In the genomic region with DNA sequence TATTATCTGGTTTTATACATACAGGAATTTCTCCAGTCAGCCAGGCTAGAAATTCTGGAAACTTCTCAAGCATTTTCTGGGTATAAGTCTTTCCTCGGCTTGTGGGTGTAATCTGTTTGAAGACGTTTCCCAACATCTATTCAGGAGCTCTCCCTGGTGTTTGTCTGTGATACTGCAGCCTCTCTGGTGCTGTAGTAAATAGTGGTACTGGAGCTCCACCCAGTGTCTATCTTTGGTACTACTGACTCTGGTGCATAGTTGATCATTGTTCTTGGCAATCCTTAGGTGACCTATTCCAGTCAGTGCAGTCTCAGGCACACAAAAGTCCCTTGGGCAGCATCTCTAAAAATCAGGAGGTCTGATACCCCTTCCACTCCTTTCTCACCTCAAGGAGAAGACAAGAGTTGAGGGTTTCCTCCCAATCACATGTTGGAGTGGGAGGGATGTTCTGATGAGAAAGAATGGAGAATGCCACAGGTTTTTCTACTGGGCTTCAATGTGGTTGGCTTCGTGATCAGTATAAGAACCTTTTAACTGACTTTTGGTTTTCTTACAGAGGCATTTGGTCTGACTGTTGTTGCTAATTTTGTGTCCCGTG, we compare ENCODE assay signal across 8 cellular contexts.
DNase-seq lines count a peak whose midpoint lies in the region; ATAC-seq and TF ChIP-seq lines count a peak whose summit lies in the region.

No MANE protein-coding gene starts in this region.

- H3K4me3 ChIP-seq in GM12865 (ENCODE audit: low read depth, low read length) (no peak overlapping the region), HFF-Myc (replicated peaks; ENCODE audit: low read depth, low read length) (no peak overlapping the region), cardiac muscle cell (no peak overlapping the region), retinal pigment epithelial cell (ENCODE audit: low read length) (no peak overlapping the region)

- ATAC-seq in SK-N-SH treated with all-trans-retinoic acid at 6 μM for 48 hours = peak; percentile 92

- H3K27ac Mint-ChIP-seq in activated naive CD4-positive, alpha-beta T cell treated with anti-CD3 and anti-CD28 coated beads, Interleukin-2, amount 50 U/mL, for 24 hours = peak overlapping the region; percentile 1

- no peak overlapping the region for H3K27ac ChIP-seq in cardiac muscle cell

- TF ChIP-seq CTCF in GM12865 (IDR thresholded peaks at IDR 0.05; ENCODE audit: insufficient read depth, low read depth, low read length, missing control alignments) (peak; percentile 98), HFF-Myc (IDR thresholded peaks at IDR 0.05; ENCODE audit: low read depth, low read length, missing control alignments) (peak; percentile 99), cardiac muscle cell (IDR thresholded peaks at IDR 0.05; ENCODE audit: low read depth, low read length) (peak; percentile 99), retinal pigment epithelial cell (conservative IDR thresholded peaks at IDR 0.05; ENCODE audit: low read depth, low read length) (peak; percentile 99)

- DNase-seq in GM12865 (ENCODE audit: low read depth) (peak; percentile 89), HFF-Myc (ENCODE audit: extremely low read depth, low read depth) (peak; percentile 87), NCI-H1048 (lab: John Stamatoyannopoulos, UW) (peak; percentile 33), cardiac muscle cell (ENCODE audit: low read depth in 1 of 2, low spot score in 1 of 2) (peak; percentile 89 to 96), retinal pigment epithelial cell (ENCODE audit: low read depth) (peak; percentile 62), epidermal melanocyte (ENCODE audit: insufficient read length, low spot score) (no peak)

- no peaks in the 10 kb centered on the region for H3K27me3 ChIP-seq in cardiac muscle cell

- H3K36me3 ChIP-seq in cardiac muscle cell = no peaks in the 10 kb centered on the region

- H3K4me1 Mint-ChIP-seq in activated naive CD4-positive, alpha-beta T cell treated with anti-CD3 and anti-CD28 coated beads, Interleukin-2, amount 50 U/mL, for 24 hours = peaks cover 8% of the 10 kb centered on the region

- H3K36me3 Mint-ChIP-seq in activated naive CD4-positive, alpha-beta T cell treated with anti-CD3 and anti-CD28 coated beads, Interleukin-2, amount 50 U/mL, for 24 hours = peaks cover 11% of the 10 kb centered on the region

- H3K9me3 ChIP-seq in cardiac muscle cell (ENCODE audit: low read depth) = no peaks in the 10 kb centered on the region

- no peak overlapping the region for H3K4me3 Mint-ChIP-seq in activated naive CD4-positive, alpha-beta T cell treated with anti-CD3 and anti-CD28 coated beads, Interleukin-2, amount 50 U/mL, for 24 hours

- peaks cover 18% of the 10 kb centered on the region for H3K9me3 Mint-ChIP-seq in activated naive CD4-positive, alpha-beta T cell treated with anti-CD3 and anti-CD28 coated beads, Interleukin-2, amount 50 U/mL, for 24 hours

- H3K27me3 Mint-ChIP-seq in activated naive CD4-positive, alpha-beta T cell treated with anti-CD3 and anti-CD28 coated beads, Interleukin-2, amount 50 U/mL, for 24 hours = peaks cover 8% of the 10 kb centered on the region

- H3K4me1 ChIP-seq in cardiac muscle cell (ENCODE audit: low read depth) = no peaks in the 10 kb centered on the region

TF ChIP-seq in SK-N-SH treated with all-trans-retinoic acid at 6 μM for 48 hours, 23 proteins besides CTCF, POLR2A, EP300 and RAD21:
- TF ChIP-seq ZC3H10 (CRISPR knock-in tag; IDR thresholded peaks at IDR 0.05) (no peak), SNAI2 (CRISPR knock-in tag; IDR thresholded peaks at IDR 0.05) (no peak)
